Comparison of ENCODE assay signal across 18 cellular contexts in genomic region chr2:1020206-1020605, GRCh38.
"Had no signal": no experiment of that assay in that cellular context is flagged by ENCODE, and none has a peak within 500 bp of the region (broad histone marks: within the 10 kb centered on the region; RNA-seq: fewer than 3 reads in every experiment).

No MANE protein-coding gene starts in this region.

- DNase-seq: KBM-7, MG63, NCI-H1092, NCI-H1105 treated with DMSO at 0.1 percent for 48 hours, NCI-H1417 treated with DMSO at 0.1 percent for 48 hours, NCI-H146, NCI-H1694 treated with DMSO at 0.1 percent for 48 hours, NCI-H1930, NCI-H2081, NCI-H2107, NCI-H2227 treated with DMSO at 0.1 percent for 48 hours, NCI-H526, NCI-H82, RPMI8226, SHP77, SK-N-SH, SW 1271, T-cell had no signal

- ATAC-seq: T-cell had no signal

- H3K4me2 ChIP-seq: SK-N-SH had no signal

- H3K36me3 ChIP-seq: MG63 had no signal

- H3K9ac ChIP-seq: SK-N-SH had no signal

- H3K9me3 ChIP-seq: MG63, SK-N-SH had no signal

- H3K4me3 ChIP-seq: MG63 had no signal

- H3K27me3 ChIP-seq: MG63 had no signal
